1 cellular context compared by ENCODE assay signal in genomic region chr7:12584940-12585339, GRCh38.
A peak's percentile ranks its signal among the peaks of the same experiment; 100 is the strongest.
TF ChIP-seq lines count a peak whose summit lies in the region.

No MANE protein-coding gene starts in this region.

TF ChIP-seq in K562, 482 proteins besides CTCF, POLR2A, EP300 and RAD21 (continued from another document):
- TF ChIP-seq ZNF592 (IDR thresholded peaks at IDR 0.05) (peak; percentile 34; the same call in 1 of the 2 replicates), NFE2 (IDR thresholded peaks at IDR 0.05; ENCODE audit: low read depth) (peak; percentile 84), MECOM (CRISPR knock-in tag; IDR thresholded peaks at IDR 0.05) (no peak), RBM14 (IDR thresholded peaks at IDR 0.05; ENCODE audit: borderline replicate concordance, insufficient read depth, low read depth, low read length) (no peak), FOXK2 (conservative IDR thresholded peaks at IDR 0.05 in 1 of 2, IDR thresholded peaks at IDR 0.05 in 1 of 2; ENCODE audit: low read depth in 2 of 2) (peak; percentile 47 to 49; a peak in 1 of 4 replicates), SPI1 (IDR thresholded peaks at IDR 0.05; ENCODE audit: borderline replicate concordance, low read depth, low read length) (peak; percentile 99), ZBTB12 (CRISPR knock-in tag; IDR thresholded peaks at IDR 0.05) (no peak), MEF2D (tag; conservative IDR thresholded peaks at IDR 0.05; ENCODE audit: low read depth) (peak; percentile 49; the same call in 1 of the 2 replicates), ARHGAP35 (IDR thresholded peaks at IDR 0.05; ENCODE audit: partially characterized antibody) (no peak), SMAD3 (CRISPR knock-in tag; conservative IDR thresholded peaks at IDR 0.05) (no peak), E2F3 (CRISPR knock-in tag; IDR thresholded peaks at IDR 0.05) (no peak), DMBX1 (CRISPR knock-in tag; IDR thresholded peaks at IDR 0.05; ENCODE audit: borderline replicate concordance) (peak; percentile 23; the same call in 1 of the 2 replicates), STAG1 (CRISPR knock-in tag; IDR thresholded peaks at IDR 0.05; ENCODE audit: borderline replicate concordance) (no peak), HIVEP1 (CRISPR knock-in tag; IDR thresholded peaks at IDR 0.05) (no peak), CEBPB (tag; IDR thresholded peaks at IDR 0.05) (no peak), SREBF1 (IDR thresholded peaks at IDR 0.05; ENCODE audit: borderline replicate concordance, low read depth, low read length) (no peak), L3MBTL2 (IDR thresholded peaks at IDR 0.05) (peak; percentile 62), ZNF121 (CRISPR knock-in tag; conservative IDR thresholded peaks at IDR 0.05) (no peak), XRCC4 (IDR thresholded peaks at IDR 0.05; ENCODE audit: extremely low read depth, insufficient read depth, insufficient read length) (no peak), ESRRA (IDR thresholded peaks at IDR 0.05; ENCODE audit: borderline replicate concordance, low read depth) (no peak), GABPB2 (CRISPR knock-in tag; conservative IDR thresholded peaks at IDR 0.05) (no peak)
- TF ChIP-seq, protein P1, sequence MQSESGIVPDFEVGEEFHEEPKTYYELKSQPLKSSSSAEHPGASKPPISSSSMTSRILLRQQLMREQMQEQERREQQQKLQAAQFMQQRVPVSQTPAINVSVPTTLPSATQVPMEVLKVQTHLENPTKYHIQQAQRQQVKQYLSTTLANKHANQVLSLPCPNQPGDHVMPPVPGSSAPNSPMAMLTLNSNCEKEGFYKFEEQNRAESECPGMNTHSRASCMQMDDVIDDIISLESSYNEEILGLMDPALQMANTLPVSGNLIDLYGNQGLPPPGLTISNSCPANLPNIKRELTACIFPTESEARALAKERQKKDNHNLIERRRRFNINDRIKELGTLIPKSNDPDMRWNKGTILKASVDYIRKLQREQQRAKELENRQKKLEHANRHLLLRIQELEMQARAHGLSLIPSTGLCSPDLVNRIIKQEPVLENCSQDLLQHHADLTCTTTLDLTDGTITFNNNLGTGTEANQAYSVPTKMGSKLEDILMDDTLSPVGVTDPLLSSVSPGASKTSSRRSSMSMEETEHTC (IDR thresholded peaks at IDR 0.05), result no peak
